ENCODE assay signal across 10 cellular contexts in genomic region chr1:12296623-12297022, GRCh38.
A peak's percentile ranks its signal among the peaks of the same experiment; 100 is the strongest.
DNase-seq lines count a peak whose midpoint lies in the region; ATAC-seq and TF ChIP-seq lines count a peak whose summit lies in the region.
"Had no signal": no experiment of that assay in that cellular context is flagged by ENCODE, and none has a peak within 500 bp of the region (broad histone marks: within the 10 kb centered on the region; RNA-seq: fewer than 3 reads in every experiment).

No MANE protein-coding gene starts in this region.

- H3K36me3 ChIP-seq in adipocyte (ENCODE audit: control insufficient read depth, insufficient read depth, low read length, severe bottlenecking): peaks cover 75% of the 10 kb centered on the region
- peaks cover 27% of the 10 kb centered on the region for H3K36me3 ChIP-seq in osteoblast (ENCODE audit: insufficient read depth, low read length)

- H3K27ac ChIP-seq in osteoblast (ENCODE audit: low read depth, low read length): peak overlapping the region; percentile 91

- H3K9ac ChIP-seq in adipocyte (ENCODE audit: low read length): peak overlapping the region; percentile 65

- H3K9me3 ChIP-seq in adipocyte (ENCODE audit: control insufficient read depth, low read length) (no peaks in the 10 kb centered on the region), osteoblast (ENCODE audit: low read depth, low read length) (no peaks in the 10 kb centered on the region)

- H3K4me3 ChIP-seq in adipocyte (ENCODE audit: low read length): peak overlapping the region; percentile 7
- H3K4me3 ChIP-seq in osteoblast (ENCODE audit: insufficient read depth, low read length): no peak overlapping the region

- no peaks in the 10 kb centered on the region for H3K27me3 ChIP-seq in adipocyte (replicated peaks; ENCODE audit: control insufficient read depth, insufficient read depth, low read length)
- no peaks in the 10 kb centered on the region for H3K27me3 ChIP-seq in osteoblast (ENCODE audit: insufficient read depth, low read length)

- DNase-seq in adipocyte (ENCODE audit: low read depth) (peak; percentile 74), osteoblast (ENCODE audit: insufficient read length, low spot score, missing footprints) (peak; percentile 95), nucleus accumbens (lab: John Stamatoyannopoulos, UW) (no peak), 8988T (no peak), head of caudate nucleus (no peak), occipital lobe (lab: John Stamatoyannopoulos, UW) (no peak)
- DNase-seq: left colon, NCI-H1930 had no signal

- H3K4me1 ChIP-seq in adipocyte (ENCODE audit: control insufficient read depth, insufficient read depth, low read length): peaks cover 15% of the 10 kb centered on the region
- H3K4me1 ChIP-seq in osteoblast (ENCODE audit: insufficient read depth, low read length): peaks cover 23% of the 10 kb centered on the region

- no peak for TF ChIP-seq CTCF in osteoblast (IDR thresholded peaks at IDR 0.05; ENCODE audit: extremely low read depth, low read depth, low read length)

- H2AFZ ChIP-seq in osteoblast (ENCODE audit: low read length): no peak overlapping the region

- intact Hi-C loops in head of caudate nucleus (cut with DNase I): no loop called here

- no peaks in the 10 kb centered on the region for H4K20me1 ChIP-seq in osteoblast (ENCODE audit: insufficient read depth, low read length)

- peak overlapping the region; percentile 56 for H3K4me2 ChIP-seq in osteoblast (ENCODE audit: insufficient read depth, low read length)

- peaks cover 6% of the 10 kb centered on the region for H3K79me2 ChIP-seq in osteoblast (ENCODE audit: insufficient read depth, low read length)

- ATAC-seq in GM18519 (IDR thresholded peaks at IDR 0.05; ENCODE audit: low FRiP score, unreplicated experiment) (peak; percentile 46), HG03175 (IDR thresholded peaks at IDR 0.05; ENCODE audit: unreplicated experiment) (peak; percentile 74)
- ATAC-seq: left colon had no signal

Comparison
In these comparisons a context has a peak if more than half of its experiments do, and no peak if none do; other contexts are left out.
1. DNase-seq: peak in adipocyte (single experiment) and osteoblast (single experiment); none in nucleus accumbens (0 of 56), 8988T (single experiment), head of caudate nucleus (0 of 42) and occipital lobe (single experiment).